13 cellular contexts compared by ENCODE assay signal in genomic region chr4:147761218-147761883, GRCh38. TPM values are rescaled to one million over a fixed set of nuclear protein-coding genes. Genes with fewer than 3 reads are reported as not detected.
DNase-seq lines count a peak whose midpoint lies in the region; ATAC-seq and TF ChIP-seq lines count a peak whose summit lies in the region.
"Had no signal": no experiment of that assay in that cellular context is flagged by ENCODE, and none has a peak within 500 bp of the region (broad histone marks: within the 10 kb centered on the region; RNA-seq: fewer than 3 reads in every experiment).

No MANE protein-coding gene starts in this region.

- H3K4me3 ChIP-seq in lower lobe of right lung: no peak overlapping the region

- ATAC-seq in GM18868 (IDR thresholded peaks at IDR 0.05; ENCODE audit: unreplicated experiment) (peak; percentile 73), GM21723 (IDR thresholded peaks at IDR 0.05; ENCODE audit: unreplicated experiment) (peak; percentile 71), HG03469 (IDR thresholded peaks at IDR 0.05; ENCODE audit: unreplicated experiment) (peak; percentile 61), lower lobe of right lung (no peak)
- ATAC-seq in stimulated activated naive CD8-positive, alpha-beta T cell treated with anti-CD3 and anti-CD28 coated beads, Interleukin-15, amount 100 ng/mL, for 72 hours: no peak
- ATAC-seq: stimulated activated naive CD8-positive, alpha-beta T cell treated with anti-CD3 and anti-CD28 coated beads, Interleukin-15, Interleukin-2, amounts not matched to agents 100 U/mL and 50 U/mL, for 24 hours had no signal

- H3K27me3 ChIP-seq in lower lobe of right lung (ENCODE audit: low read depth): no peaks in the 10 kb centered on the region

- TF ChIP-seq CTCF in nephron progenitor cell (IDR thresholded peaks at IDR 0.05) (no peak), lower lobe of right lung (IDR thresholded peaks at IDR 0.05) (no peak)

- no peaks in the 10 kb centered on the region for H3K9me3 Mint-ChIP-seq in nephron progenitor cell
- no peaks in the 10 kb centered on the region for H3K9me3 Mint-ChIP-seq in stimulated activated naive CD8-positive, alpha-beta T cell treated with anti-CD3 and anti-CD28 coated beads, Interleukin-15, amount 100 ng/mL, for 72 hours
- H3K9me3 Mint-ChIP-seq: central memory CD8-positive, alpha-beta T cell had no signal

- peaks cover 40% of the 10 kb centered on the region for H3K36me3 Mint-ChIP-seq in nephron progenitor cell (ENCODE audit: low read depth)

- peaks cover 4% of the 10 kb centered on the region for H3K4me1 ChIP-seq in lower lobe of right lung

- H3K4me3 Mint-ChIP-seq in nephron progenitor cell: no peak overlapping the region
- no peak overlapping the region for H3K4me3 Mint-ChIP-seq in stimulated activated naive CD8-positive, alpha-beta T cell treated with anti-CD3 and anti-CD28 coated beads, Interleukin-15, amount 100 ng/mL, for 72 hours
- H3K4me3 Mint-ChIP-seq: central memory CD8-positive, alpha-beta T cell had no signal

- peaks cover 21% of the 10 kb centered on the region for H3K4me1 Mint-ChIP-seq in nephron progenitor cell
- H3K4me1 Mint-ChIP-seq in stimulated activated naive CD8-positive, alpha-beta T cell treated with anti-CD3 and anti-CD28 coated beads, Interleukin-15, amount 100 ng/mL, for 72 hours: peaks cover 10% of the 10 kb centered on the region

- no peaks in the 10 kb centered on the region for H3K36me3 ChIP-seq in lower lobe of right lung

- peaks cover 4% of the 10 kb centered on the region for H3K27me3 Mint-ChIP-seq in nephron progenitor cell (ENCODE audit: low read depth, poor library complexity)
- no peaks in the 10 kb centered on the region for H3K27me3 Mint-ChIP-seq in stimulated activated naive CD8-positive, alpha-beta T cell treated with anti-CD3 and anti-CD28 coated beads, Interleukin-15, amount 100 ng/mL, for 72 hours
- H3K27me3 Mint-ChIP-seq: central memory CD8-positive, alpha-beta T cell had no signal

- H3K9me3 ChIP-seq in lower lobe of right lung: no peaks in the 10 kb centered on the region

- H3K27ac Mint-ChIP-seq in nephron progenitor cell: peak overlapping the region; percentile 59
- no peak overlapping the region for H3K27ac Mint-ChIP-seq in stimulated activated naive CD8-positive, alpha-beta T cell treated with anti-CD3 and anti-CD28 coated beads, Interleukin-15, amount 100 ng/mL, for 72 hours

- intact Hi-C loops in lower lobe of right lung (cut with DNase I): no loop called here

- no peak overlapping the region for H3K27ac ChIP-seq in lower lobe of right lung

- no peak for DNase-seq in nephron progenitor cell
- DNase-seq in HPDE6-E6E7 (ENCODE audit: extremely low spot score): no peak
- no peak for DNase-seq in NCI-H510A (lab: John Stamatoyannopoulos, UW)
- no peak for DNase-seq in lower lobe of right lung
- no peak for DNase-seq in stimulated activated naive CD8-positive, alpha-beta T cell treated with anti-CD3 and anti-CD28 coated beads, Interleukin-15, amount 100 ng/mL, for 72 hours
- DNase-seq: activated CD4-positive, CD25-positive, alpha-beta regulatory T cell treated with anti-CD3 and anti-CD28 coated beads, Interleukin-2, amount 50 U/mL, for 72 hours; DND-41; stimulated activated naive CD8-positive, alpha-beta T cell treated with anti-CD3 and anti-CD28 coated beads, Interleukin-15, Interleukin-2, amounts not matched to agents 100 U/mL and 50 U/mL, for 24 hours; SW 1271 had no signal

RNA-seq across cellular contexts. Expression of gene ARHGAP10, which starts 29.5 kb away (rescaled TPM):
- total RNA-seq in lower lobe of right lung: 26.4 TPM

Comparison
In these comparisons a context has a peak if more than half of its experiments do, and no peak if none do; other contexts are left out.
1. ATAC-seq: peak in GM18868 (single experiment), GM21723 (single experiment) and HG03469 (single experiment); none in lower lobe of right lung (0 of 2) and stimulated activated naive CD8-positive, alpha-beta T cell treated with anti-CD3 and anti-CD28 coated beads, Interleukin-15, amount 100 ng/mL, for 72 hours (single experiment).